Comparison of ENCODE assay signal across 13 cellular contexts in the genomic region with DNA sequence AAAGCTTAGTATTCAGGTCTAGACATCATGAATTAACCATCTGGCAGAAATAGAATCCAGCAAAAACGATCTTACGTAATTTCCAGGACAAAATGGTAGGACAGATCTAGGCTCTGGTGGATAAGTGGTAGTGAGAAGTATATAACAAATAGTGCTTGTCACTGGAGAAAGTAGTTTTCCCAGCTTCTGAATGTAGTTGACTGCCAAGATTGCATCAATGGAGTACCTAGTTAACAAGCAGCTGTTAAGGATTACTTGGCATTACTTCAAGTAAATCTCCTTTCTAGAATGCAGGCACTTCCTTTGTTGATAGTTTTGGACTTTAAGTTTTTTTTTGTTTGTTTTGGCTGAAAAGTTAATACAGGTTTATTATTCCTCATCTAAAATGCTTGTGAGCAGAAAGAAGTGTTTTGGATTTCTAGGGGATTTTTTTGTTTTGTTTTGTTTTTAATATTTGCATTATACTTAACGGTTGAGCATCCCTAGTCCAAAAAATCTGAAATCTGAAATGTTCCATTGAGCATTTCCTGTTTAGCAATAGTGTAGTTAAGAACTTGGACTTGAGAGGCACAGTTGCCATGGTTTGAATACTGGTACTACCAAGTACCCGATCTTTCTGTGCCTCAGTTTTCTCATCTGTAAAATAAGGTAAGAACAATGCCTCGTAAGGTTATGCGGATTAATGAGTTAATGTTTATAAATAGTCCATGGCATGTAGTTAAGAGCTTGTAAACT. TPM values are rescaled to one million over a fixed set of nuclear protein-coding genes. Genes with fewer than 3 reads are reported as not detected.
DNase-seq lines count a peak whose midpoint lies in the region; ATAC-seq, FAIRE-seq and TF ChIP-seq lines count a peak whose summit lies in the region.
"Had no signal": no experiment of that assay in that cellular context is flagged by ENCODE, and none has a peak within 500 bp of the region (broad histone marks: within the 10 kb centered on the region; RNA-seq: fewer than 3 reads in every experiment).

No MANE protein-coding gene starts in this region.

- no peaks in the 10 kb centered on the region for H3K9me3 ChIP-seq in body of pancreas
- H3K9me3 ChIP-seq in left lung, result no peaks in the 10 kb centered on the region
- H3K9me3 ChIP-seq: ovary had no signal

- no peaks in the 10 kb centered on the region for H3K27me3 Mint-ChIP-seq in HFFc6 (ENCODE audit: insufficient read depth)

- H3K27ac ChIP-seq in ACC112 (ENCODE audit: low read depth, low read length), result peak overlapping the region; percentile 49; the same call in 1 of the 2 replicates
- peak overlapping the region in 1 of 4 donors; percentile 19 for H3K27ac ChIP-seq in body of pancreas
- H3K27ac ChIP-seq in left lung, result peak overlapping the region in 1 of 2 donors; percentile 8
- H3K27ac ChIP-seq: ovary had no signal

- peaks cover 4% of the 10 kb centered on the region for H3K79me2 ChIP-seq in ACC112 (ENCODE audit: control insufficient read depth, insufficient read depth, low read length, unreplicated experiment)

- ATAC-seq in body of pancreas (peak; percentile 52), left lung (peak; percentile 92), HG02678 (IDR thresholded peaks at IDR 0.05; ENCODE audit: unreplicated experiment) (no peak)

- H3K9me3 Mint-ChIP-seq in HFFc6, result no peaks in the 10 kb centered on the region

- TF ChIP-seq POLR2A in body of pancreas (IDR thresholded peaks at IDR 0.05), result no peak
- no peak for TF ChIP-seq POLR2A in H54 (IDR thresholded peaks at IDR 0.05; ENCODE audit: low read depth, low read length)

- DNase-seq in HFFc6 (peak; percentile 13), body of pancreas (no peak), left lung (no peak), ecto neural progenitor cell (ENCODE audit: low spot score) (no peak), H54 (ENCODE audit: insufficient read length, low spot score) (no peak), CD1c-positive myeloid dendritic cell (ENCODE audit: extremely low spot score) (no peak)
- DNase-seq: activated CD4-positive, CD25-positive, alpha-beta regulatory T cell; activated T-cell treated with anti-CD3 and anti-CD28 coated beads, Interleukin-2, amount 50 U/mL, for 1 hour; AML-193; NCI-H1436; ovary had no signal

- WGBS in body of pancreas, 2 donors, result 55 to 58% methylated on average over 6 of the region's 6 CpGs

- TF ChIP-seq CTCF in HFFc6 (IDR thresholded peaks at IDR 0.05) (no peak), body of pancreas (IDR thresholded peaks at IDR 0.05) (no peak), left lung (IDR thresholded peaks at IDR 0.05) (no peak)

- intact Hi-C loops in body of pancreas (cut with DNase I) (no loop called here), left lung (cut with DNase I) (no loop called here)

- peaks cover 29% of the 10 kb centered on the region for H3K4me1 Mint-ChIP-seq in HFFc6 (ENCODE audit: low read depth)

- H3K36me3 ChIP-seq in ACC112 (ENCODE audit: insufficient read depth, low read length), result no peaks in the 10 kb centered on the region
- no peaks in the 10 kb centered on the region for H3K36me3 ChIP-seq in body of pancreas (replicated peaks in 1 of 2; ENCODE audit: insufficient read depth in 1 of 2, low read depth in 2 of 2)
- H3K36me3 ChIP-seq in left lung, result peaks cover 0 to 29% of the 10 kb centered on the region in 2 donors
- H3K36me3 ChIP-seq: ovary had no signal

- no peak overlapping the region for H3K4me3 Mint-ChIP-seq in HFFc6

- no peak for FAIRE-seq in H54 (lab: Jason Lieb, UNC)

- H3K4me1 ChIP-seq in ACC112 (ENCODE audit: control insufficient read depth, insufficient read depth, low read length, unreplicated experiment) (peaks cover 18% of the 10 kb centered on the region), body of pancreas (peaks cover 12% of the 10 kb centered on the region), left lung (peaks cover 0 to 7% of the 10 kb centered on the region in 2 donors)

- no peak overlapping the region for H3K4me3 ChIP-seq in ACC112 (ENCODE audit: low read depth, low read length)
- no peak overlapping the region for H3K4me3 ChIP-seq in body of pancreas
- no peak overlapping the region for H3K4me3 ChIP-seq in left lung
- H3K4me3 ChIP-seq: ovary had no signal

- no peak overlapping the region for H3K27ac Mint-ChIP-seq in HFFc6

- peaks cover 9% of the 10 kb centered on the region for H3K36me3 Mint-ChIP-seq in HFFc6 (ENCODE audit: low read depth)

- H3K27me3 ChIP-seq in ACC112 (ENCODE audit: insufficient read depth, low read length) (no peaks in the 10 kb centered on the region), body of pancreas (no peaks in the 10 kb centered on the region), left lung (no peaks in the 10 kb centered on the region)
- H3K27me3 ChIP-seq: ovary had no signal

- no peak overlapping the region for H2AFZ ChIP-seq in ACC112 (ENCODE audit: low read length, unreplicated experiment)

RNA-seq across cellular contexts. Expression of a gene that starts 20.3 kb away (rescaled TPM):
- total RNA-seq in HFFc6 (2021; fragmentation: NEBNext Ultra II Directional; extraction: Animal tissue kit (Norgen Biotek cat#: 25700)), result 10 to 100 TPM; 16.4 to 19.6 (median 17.8) TPM
- 10 to 100 TPM in 1 of 2 donors, 1 to 10 TPM in 1; 6.7 to 36.9 TPM for total RNA-seq in body of pancreas
- 10 to 100 TPM; 23.7 to 27.8 TPM for total RNA-seq in left lung

RNA-seq across cellular contexts. Expression of a gene that starts 20.4 kb away (rescaled TPM):
- 10 to 100 TPM; 18.8 to 20.9 (median 19.6) TPM for total RNA-seq in HFFc6 (2021; fragmentation: NEBNext Ultra II Directional; extraction: Animal tissue kit (Norgen Biotek cat#: 25700))
- 10 to 100 TPM; 25.4 to 41.2 TPM for total RNA-seq in body of pancreas
- 10 to 100 TPM; 13.2 to 21.1 TPM for total RNA-seq in left lung

RNA-seq across cellular contexts. Expression of a gene that starts 36.8 kb away (rescaled TPM):
- 100 to 1,000 TPM; 153 to 177 (median 162) TPM for total RNA-seq in HFFc6 (2021; fragmentation: NEBNext Ultra II Directional; extraction: Animal tissue kit (Norgen Biotek cat#: 25700))
- total RNA-seq in body of pancreas (100 to 1,000 TPM; 120 to 191 TPM), left lung (100 to 1,000 TPM; 129 to 154 TPM)

RNA-seq across cellular contexts. Expression of a gene that starts 37.1 kb away (rescaled TPM):
- 10 to 100 TPM; 10.4 to 15.9 (median 14.9) TPM for total RNA-seq in HFFc6 (2021; fragmentation: NEBNext Ultra II Directional; extraction: Animal tissue kit (Norgen Biotek cat#: 25700))
- 10 to 100 TPM in 1 of 2 donors, 1 to 10 TPM in 1; 9.3 to 19.1 TPM for total RNA-seq in body of pancreas
- 10 to 100 TPM; 19.6 to 24.2 TPM for total RNA-seq in left lung

RNA-seq across cellular contexts. Expression of a gene that starts 51.0 kb away (rescaled TPM):
- total RNA-seq in HFFc6 (2021; fragmentation: NEBNext Ultra II Directional; extraction: Animal tissue kit (Norgen Biotek cat#: 25700)), result 1 to 10 TPM; 7.6 to 9.7 (median 8.2) TPM
- total RNA-seq in body of pancreas (10 to 100 TPM in 1 of 2 donors, 1 to 10 TPM in 1; 8.3 to 13.5 TPM), left lung (10 to 100 TPM in 1 of 2 donors, 1 to 10 TPM in 1; 8.5 to 15.4 TPM)
